8 cellular contexts compared by ENCODE assay signal in genomic region chr1:221740941-221741363, GRCh38. TPM values are rescaled to one million over a fixed set of nuclear protein-coding genes. Genes with fewer than 3 reads are reported as not detected.
DNase-seq lines count a peak whose midpoint lies in the region; ATAC-seq and TF ChIP-seq lines count a peak whose summit lies in the region.

No MANE protein-coding gene starts in this region.

- no peaks in the 10 kb centered on the region for H3K27me3 Mint-ChIP-seq in activated T-cell treated with anti-CD3 and anti-CD28 coated beads, Interleukin-2, amount 50 U/mL, for 24 hours
- no peaks in the 10 kb centered on the region; the same call in 1 of the 2 replicates for H3K27me3 Mint-ChIP-seq in WTC11 (ENCODE audit: low read depth)

- H3K4me3 ChIP-seq in HAP-1: peak overlapping the region; percentile 72
- peak overlapping the region; percentile 91 for H3K4me3 ChIP-seq in iPS-11a (ENCODE audit: low read depth, low read length)
- H3K4me3 ChIP-seq in stomach smooth muscle (ENCODE audit: low read length in 2 of 2): peak overlapping the region; percentile 91 to 99

- H3K36me3 Mint-ChIP-seq in activated T-cell treated with anti-CD3 and anti-CD28 coated beads, Interleukin-2, amount 50 U/mL, for 24 hours (ENCODE audit: low read depth): peaks cover 37% of the 10 kb centered on the region
- H3K36me3 Mint-ChIP-seq in WTC11: peaks cover 19% of the 10 kb centered on the region

- H3K9me3 Mint-ChIP-seq in activated T-cell treated with anti-CD3 and anti-CD28 coated beads, Interleukin-2, amount 50 U/mL, for 24 hours: no peaks in the 10 kb centered on the region
- H3K9me3 Mint-ChIP-seq in WTC11: no peaks in the 10 kb centered on the region

- no peak overlapping the region for H3K4me3 Mint-ChIP-seq in activated T-cell treated with anti-CD3 and anti-CD28 coated beads, Interleukin-2, amount 50 U/mL, for 24 hours
- no peak overlapping the region for H3K4me3 Mint-ChIP-seq in WTC11

- H3K4me1 Mint-ChIP-seq in activated T-cell treated with anti-CD3 and anti-CD28 coated beads, Interleukin-2, amount 50 U/mL, for 24 hours (ENCODE audit: low read depth): peaks cover 16% of the 10 kb centered on the region
- peaks cover 17% of the 10 kb centered on the region for H3K4me1 Mint-ChIP-seq in WTC11

- ATAC-seq in GM21528 (IDR thresholded peaks at IDR 0.05; ENCODE audit: low FRiP score, unreplicated experiment) (no peak), WTC11 (no peak), GM19397 (IDR thresholded peaks at IDR 0.05; ENCODE audit: unreplicated experiment) (no peak)

- TF ChIP-seq CTCF in 22Rv1 (IDR thresholded peaks at IDR 0.05): no peak
- TF ChIP-seq CTCF in WTC11 (IDR thresholded peaks at IDR 0.05): no peak

- H3K27me3 ChIP-seq in HAP-1 (ENCODE audit: low read depth): no peaks in the 10 kb centered on the region
- H3K27me3 ChIP-seq in stomach smooth muscle (ENCODE audit: control insufficient read depth in 1 of 2, insufficient read depth in 2 of 2, low read length in 2 of 2): no peaks in the 10 kb centered on the region

- no peaks in the 10 kb centered on the region for H3K9me3 ChIP-seq in HAP-1
- no peaks in the 10 kb centered on the region for H3K9me3 ChIP-seq in stomach smooth muscle (ENCODE audit: control insufficient read depth in 2 of 2, low read length in 2 of 2)

- DNase-seq in HAP-1 (ENCODE audit: low spot score in 2 of 2): no peak
- DNase-seq in activated T-cell treated with anti-CD3 and anti-CD28 coated beads, Interleukin-2, amount 50 U/mL, for 24 hours: peak; percentile 50
- no peak for DNase-seq in WTC11 (ENCODE audit: low spot score)

- H3K36me3 ChIP-seq in HAP-1 (replicated peaks) (no peaks in the 10 kb centered on the region), stomach smooth muscle (ENCODE audit: control insufficient read depth in 2 of 2, insufficient read depth in 2 of 2, low read length in 2 of 2) (peaks cover 9 to 14% of the 10 kb centered on the region in 2 donors)

- H3K27ac ChIP-seq in 22Rv1 (peak overlapping the region; percentile 98), stomach smooth muscle (ENCODE audit: low read length) (peak overlapping the region; percentile 98)

- POLR2A ChIA-PET in WTC11 (lab: Charles Lee): interaction anchor here (0.7 to 2.8 kb wide), 5 partner anchors 9 to 197 kb away, joined by 3 to 21 read pairs (median 4); no protein-coding TSS in a partner anchor

- in situ Hi-C loops in HAP-1 (cut with MboI; ENCODE audit: low sequenced_read_pairs): no loop called here

- no peak overlapping the region for H3K27ac Mint-ChIP-seq in activated T-cell treated with anti-CD3 and anti-CD28 coated beads, Interleukin-2, amount 50 U/mL, for 24 hours
- no peak overlapping the region for H3K27ac Mint-ChIP-seq in WTC11

- H3K4me1 ChIP-seq in HAP-1 (peaks cover 3% of the 10 kb centered on the region), stomach smooth muscle (ENCODE audit: control insufficient read depth, insufficient read depth, low read length) (peaks cover 36% of the 10 kb centered on the region)

- peak overlapping the region; percentile 93 to 97 for H3K9ac ChIP-seq in stomach smooth muscle (ENCODE audit: low read length in 2 of 2)

- CTCF ChIA-PET in WTC11 (lab: Charles Lee): interaction anchor here (0.6 to 1.6 kb wide), 3 partner anchors 26 to 263 kb away, joined by 3 to 9 read pairs (median 3); no protein-coding TSS in a partner anchor

TF ChIP-seq in WTC11, 78 proteins besides CTCF, POLR2A, EP300 and RAD21:
- TF ChIP-seq ZNF423 (CRISPR knock-in tag; IDR thresholded peaks at IDR 0.05) (no peak), ATF1 (CRISPR knock-in tag; IDR thresholded peaks at IDR 0.05) (no peak)
- TF ChIP-seq, protein P1, sequence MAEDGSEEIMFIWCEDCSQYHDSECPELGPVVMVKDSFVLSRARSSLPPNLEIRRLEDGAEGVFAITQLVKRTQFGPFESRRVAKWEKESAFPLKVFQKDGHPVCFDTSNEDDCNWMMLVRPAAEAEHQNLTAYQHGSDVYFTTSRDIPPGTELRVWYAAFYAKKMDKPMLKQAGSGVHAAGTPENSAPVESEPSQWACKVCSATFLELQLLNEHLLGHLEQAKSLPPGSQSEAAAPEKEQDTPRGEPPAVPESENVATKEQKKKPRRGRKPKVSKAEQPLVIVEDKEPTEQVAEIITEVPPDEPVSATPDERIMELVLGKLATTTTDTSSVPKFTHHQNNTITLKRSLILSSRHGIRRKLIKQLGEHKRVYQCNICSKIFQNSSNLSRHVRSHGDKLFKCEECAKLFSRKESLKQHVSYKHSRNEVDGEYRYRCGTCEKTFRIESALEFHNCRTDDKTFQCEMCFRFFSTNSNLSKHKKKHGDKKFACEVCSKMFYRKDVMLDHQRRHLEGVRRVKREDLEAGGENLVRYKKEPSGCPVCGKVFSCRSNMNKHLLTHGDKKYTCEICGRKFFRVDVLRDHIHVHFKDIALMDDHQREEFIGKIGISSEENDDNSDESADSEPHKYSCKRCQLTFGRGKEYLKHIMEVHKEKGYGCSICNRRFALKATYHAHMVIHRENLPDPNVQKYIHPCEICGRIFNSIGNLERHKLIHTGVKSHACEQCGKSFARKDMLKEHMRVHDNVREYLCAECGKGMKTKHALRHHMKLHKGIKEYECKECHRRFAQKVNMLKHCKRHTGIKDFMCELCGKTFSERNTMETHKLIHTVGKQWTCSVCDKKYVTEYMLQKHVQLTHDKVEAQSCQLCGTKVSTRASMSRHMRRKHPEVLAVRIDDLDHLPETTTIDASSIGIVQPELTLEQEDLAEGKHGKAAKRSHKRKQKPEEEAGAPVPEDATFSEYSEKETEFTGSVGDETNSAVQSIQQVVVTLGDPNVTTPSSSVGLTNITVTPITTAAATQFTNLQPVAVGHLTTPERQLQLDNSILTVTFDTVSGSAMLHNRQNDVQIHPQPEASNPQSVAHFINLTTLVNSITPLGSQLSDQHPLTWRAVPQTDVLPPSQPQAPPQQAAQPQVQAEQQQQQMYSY (CRISPR knock-in tag; IDR thresholded peaks at IDR 0.05): no peak

RNA-seq across cellular contexts. Expression of gene DUSP10, which starts 0.9 kb away (rescaled TPM):
- total RNA-seq in WTC11 (2021): 1.6 to 2.2 TPM (median 2.0 TPM) in 3 replicates
